8 cellular contexts compared by ENCODE assay signal in genomic region chr5:142866563-142867275, GRCh38.
DNase-seq lines count a peak whose midpoint lies in the region; ATAC-seq and TF ChIP-seq lines count a peak whose summit lies in the region.

No MANE protein-coding gene starts in this region.

- ATAC-seq in GM21825 (IDR thresholded peaks at IDR 0.05; ENCODE audit: unreplicated experiment): peak; percentile 67

- intact Hi-C loops in breast epithelium (cut with DNase I; ENCODE audit: low total_unique reads): no loop called here

- no peaks in the 10 kb centered on the region for H3K36me3 ChIP-seq in breast epithelium

- H3K9me3 ChIP-seq in breast epithelium: no peaks in the 10 kb centered on the region

- no peak for TF ChIP-seq POLR2A in breast epithelium (IDR thresholded peaks at IDR 0.05)

- no peaks in the 10 kb centered on the region for H3K27me3 ChIP-seq in breast epithelium

- H3K4me1 ChIP-seq in breast epithelium: peaks cover 0 to 9% of the 10 kb centered on the region in 2 donors

- no peak overlapping the region for H3K4me3 ChIP-seq in breast epithelium

- TF ChIP-seq CTCF in LNCAP (IDR thresholded peaks at IDR 0.05): peak; percentile 85; the same call in 1 of the 2 replicates
- peak; percentile 85 to 88 (median 86) for TF ChIP-seq CTCF in breast epithelium (IDR thresholded peaks at IDR 0.05)

- DNase-seq in NCI-H2107 treated with DMSO at 0.1 percent for 48 hours (lab: John Stamatoyannopoulos, UW; ENCODE audit: unreplicated experiment): peak; percentile 36
- DNase-seq in NCI-H2107 (lab: John Stamatoyannopoulos, UW): no peak
- peak; percentile 85 for DNase-seq in SW480 (ENCODE audit: low spot score)
- no peak for DNase-seq in breast epithelium (ENCODE audit: low spot score in 2 of 2)
- peak; percentile 84 for DNase-seq in left kidney (ENCODE audit: low read depth, low spot score)
- peak in 2 of 3 donors; percentile 1 to 35 for DNase-seq in stimulated activated CD4-positive, alpha-beta T cell treated with anti-CD3 and anti-CD28 coated beads, TNF-alpha, amount 100 ng/mL, for 48 hours (ENCODE audit: low read depth in 3 of 3)

- H3K27ac ChIP-seq in breast epithelium: peak overlapping the region in 1 of 2 donors; percentile 13

Comparison
In these comparisons a context has a peak if more than half of its experiments do, and no peak if none do; other contexts are left out.
1. DNase-seq: peak in NCI-H2107 treated with DMSO at 0.1 percent for 48 hours (single experiment), SW480 (single experiment), left kidney (single experiment) and stimulated activated CD4-positive, alpha-beta T cell treated with anti-CD3 and anti-CD28 coated beads, TNF-alpha, amount 100 ng/mL, for 48 hours (2 of 3); none in NCI-H2107 (single experiment) and breast epithelium (0 of 2).